14 cellular contexts compared by ENCODE assay signal in the genomic region with DNA sequence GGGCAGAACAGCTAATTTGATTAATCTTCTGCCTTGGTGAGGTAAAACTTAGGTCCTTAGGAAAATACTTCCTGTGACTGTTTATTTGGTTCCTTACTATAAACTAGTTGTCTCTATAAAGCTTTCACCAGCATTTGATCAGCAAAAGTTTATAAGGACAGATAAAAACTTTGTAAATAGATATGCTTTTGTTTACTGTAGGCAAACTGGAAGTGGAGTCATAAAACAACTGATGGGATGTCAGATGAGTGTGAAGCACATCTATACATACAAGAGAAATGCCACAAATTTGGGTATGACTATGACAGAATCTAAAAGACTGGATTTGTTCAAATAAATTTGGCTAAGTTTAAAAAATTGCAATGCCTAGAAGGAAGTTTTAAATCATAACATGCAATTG. TPM values are rescaled to one million over a fixed set of nuclear protein-coding genes. Genes with fewer than 3 reads are reported as not detected.
DNase-seq lines count a peak whose midpoint lies in the region; ATAC-seq and TF ChIP-seq lines count a peak whose summit lies in the region.
"Had no signal": no experiment of that assay in that cellular context is flagged by ENCODE, and none has a peak within 500 bp of the region (broad histone marks: within the 10 kb centered on the region; RNA-seq: fewer than 3 reads in every experiment).

No MANE protein-coding gene starts in this region.

- intact Hi-C loops in breast epithelium (cut with DNase I; ENCODE audit: low total_unique reads) (no loop called here), MCF 10A (cut with micrococcal nuclease) (loop anchor here (5.0 to 10.0 kb wide), 4 partner anchors 460 to 1083 kb away; no protein-coding TSS in a partner anchor), left lung (cut with DNase I) (loop anchor here in 1 of 2 donors (5.0 kb wide), 1 partner anchor 738 kb away; no protein-coding TSS in a partner anchor)
- intact Hi-C loops in activated T-helper 2 cell treated with anti-CD3 and anti-CD28 coated beads, Interferon-gamma antibody, Interleukin-2, Interleukin-4, amounts not matched to agents 10 μg/mL and 5 μg/mL and 100 μg/mL, durations not matched to agents 14 hours and 24 hours and 36 hours (cut with micrococcal nuclease), result loop anchor here (1.0 to 5.0 kb wide), 2 partner anchors 408 to 1103 kb away; no protein-coding TSS in a partner anchor

- in situ Hi-C loops in GM13976 (cut with MboI; ENCODE audit: low sequenced_read_pairs, unreplicated experiment), result loop anchor here (25.0 kb wide), 2 partner anchors 973 to 1098 kb away; no protein-coding TSS in a partner anchor

- ATAC-seq in upper lobe of left lung (ENCODE audit: low FRiP score in 2 of 2) (no peak), left lung (no peak)

- H3K36me3 Mint-ChIP-seq in MCF 10A (ENCODE audit: insufficient read depth, unreplicated experiment), result peaks cover 15% of the 10 kb centered on the region
- peaks cover 98% of the 10 kb centered on the region for H3K36me3 Mint-ChIP-seq in activated T-helper 2 cell treated with anti-CD3 and anti-CD28 coated beads, Interferon-gamma antibody, Interleukin-2, Interleukin-4, amounts not matched to agents 10 μg/mL and 5 μg/mL and 100 μg/mL, durations not matched to agents 14 hours and 24 hours and 36 hours (ENCODE audit: low read depth)

- H3K9me3 ChIP-seq in breast epithelium (no peaks in the 10 kb centered on the region), muscle layer of colon (ENCODE audit: low read length) (no peaks in the 10 kb centered on the region), upper lobe of left lung (no peaks in the 10 kb centered on the region), left lung (no peaks in the 10 kb centered on the region)

- H3K4me1 ChIP-seq in breast epithelium (peaks cover 0 to 3% of the 10 kb centered on the region in 2 donors), muscle layer of colon (ENCODE audit: insufficient read depth, low read length) (peaks cover 44% of the 10 kb centered on the region), upper lobe of left lung (peaks cover 23 to 51% (median 29%) of the 10 kb centered on the region in 4 donors), left lung (peaks cover 7 to 75% of the 10 kb centered on the region in 2 donors)

- H3K9ac ChIP-seq in muscle layer of colon (ENCODE audit: low read length), result no peak overlapping the region

- H3K9me3 Mint-ChIP-seq in MCF 10A (ENCODE audit: unreplicated experiment), result no peaks in the 10 kb centered on the region
- H3K9me3 Mint-ChIP-seq in activated T-helper 2 cell treated with anti-CD3 and anti-CD28 coated beads, Interferon-gamma antibody, Interleukin-2, Interleukin-4, amounts not matched to agents 10 μg/mL and 5 μg/mL and 100 μg/mL, durations not matched to agents 14 hours and 24 hours and 36 hours, result no peaks in the 10 kb centered on the region

- no TSS peak for BruUV-seq in MCF 10A (replicated peaks; lab: Mats Ljungman, UMichigan)

- POLR2A ChIA-PET in MCF 10A (lab: Yijun Ruan, JAX) (interaction anchor here (1.3 kb wide), 1 partner anchor 733 kb away, joined by 3 read pairs; no protein-coding TSS in a partner anchor), HEK293T (lab: Yijun Ruan, JAX) (no interaction called here)

- H3K4me3 Mint-ChIP-seq in MCF 10A (ENCODE audit: unreplicated experiment), result no peak overlapping the region
- H3K4me3 Mint-ChIP-seq in activated T-helper 2 cell treated with anti-CD3 and anti-CD28 coated beads, Interferon-gamma antibody, Interleukin-2, Interleukin-4, amounts not matched to agents 10 μg/mL and 5 μg/mL and 100 μg/mL, durations not matched to agents 14 hours and 24 hours and 36 hours (ENCODE audit: low read depth), result peak overlapping the region; percentile 76

- H3K27me3 ChIP-seq in breast epithelium (no peaks in the 10 kb centered on the region), muscle layer of colon (ENCODE audit: control insufficient read depth in 1 of 2, insufficient read depth in 2 of 2, low read length in 2 of 2) (peaks cover 0 to 7% of the 10 kb centered on the region in 2 donors), upper lobe of left lung (peaks cover 0 to 9% (median under 1%) of the 10 kb centered on the region in 4 donors), left lung (peaks cover 8 to 22% of the 10 kb centered on the region in 2 donors)

- TF ChIP-seq CTCF in breast epithelium (IDR thresholded peaks at IDR 0.05) (no peak), MCF 10A (IDR thresholded peaks at IDR 0.05; ENCODE audit: unreplicated experiment) (no peak), upper lobe of left lung (IDR thresholded peaks at IDR 0.05) (no peak), GM13976 (IDR thresholded peaks at IDR 0.05; ENCODE audit: borderline replicate concordance, control extremely low read depth, extremely low read depth, insufficient read depth, missing control alignments) (no peak), left lung (IDR thresholded peaks at IDR 0.05) (no peak)

- H3K4me1 Mint-ChIP-seq in MCF 10A (ENCODE audit: insufficient read depth, unreplicated experiment), result peaks cover 64% of the 10 kb centered on the region
- peaks cover 67% of the 10 kb centered on the region for H3K4me1 Mint-ChIP-seq in activated T-helper 2 cell treated with anti-CD3 and anti-CD28 coated beads, Interferon-gamma antibody, Interleukin-2, Interleukin-4, amounts not matched to agents 10 μg/mL and 5 μg/mL and 100 μg/mL, durations not matched to agents 14 hours and 24 hours and 36 hours (ENCODE audit: low read depth)

- DNase-seq in breast epithelium (ENCODE audit: low spot score in 2 of 2), result no peak
- DNase-seq in MCF 10A (ENCODE audit: unreplicated experiment), result no peak
- DNase-seq in activated T-helper 2 cell treated with anti-CD3 and anti-CD28 coated beads, Interferon-gamma antibody, Interleukin-2, Interleukin-4, amounts not matched to agents 10 μg/mL and 5 μg/mL and 100 μg/mL, durations not matched to agents 14 hours and 24 hours and 36 hours (ENCODE audit: low spot score), result no peak
- no peak for DNase-seq in upper lobe of left lung
- DNase-seq in GM13976 (ENCODE audit: low spot score), result no peak
- DNase-seq in left lung, result no peak
- no peak for DNase-seq in HEK293T (ENCODE audit: extremely low spot score)
- DNase-seq: activated CD4-positive, alpha-beta T cell treated with anti-CD3 and anti-CD28 coated beads, Interleukin-2, amount 50 U/mL, for 1 hour; GOT3; kidney; NCI-H2227 treated with DMSO at 0.1 percent for 48 hours; occipital lobe; stimulated activated CD4-positive, alpha-beta T cell treated with anti-CD3 and anti-CD28 coated beads, Interleukin-4, amount 100 ng/mL, for 4 hours had no signal

- H3K36me3 ChIP-seq in breast epithelium (no peaks in the 10 kb centered on the region), muscle layer of colon (ENCODE audit: insufficient read depth, low read length) (no peaks in the 10 kb centered on the region), upper lobe of left lung (no peaks in the 10 kb centered on the region), left lung (peaks cover 0 to 20% of the 10 kb centered on the region in 2 donors)

- CTCF ChIA-PET in MCF 10A (lab: Yijun Ruan, JAX), result interaction anchor here (0.5 to 6.4 kb wide), 10 partner anchors 9 to 1086 kb away, joined by 3 to 63 read pairs (median 4); no protein-coding TSS in a partner anchor
- CTCF ChIA-PET in HEK293T (lab: Yijun Ruan, JAX), result no interaction called here

- H3K4me3 ChIP-seq in breast epithelium (peak overlapping the region in 2 of 3 donors; percentile 50 to 82), muscle layer of colon (ENCODE audit: low read depth in 1 of 2, low read length in 2 of 2) (peak overlapping the region in 1 of 2 donors; percentile 30), upper lobe of left lung (peak overlapping the region in 3 of 4 donors; percentile 3 to 80 (median 69)), left lung (peak overlapping the region in 1 of 2 donors; percentile 78)

- no peak overlapping the region for H3K27ac Mint-ChIP-seq in MCF 10A (ENCODE audit: low read depth, unreplicated experiment)
- H3K27ac Mint-ChIP-seq in activated T-helper 2 cell treated with anti-CD3 and anti-CD28 coated beads, Interferon-gamma antibody, Interleukin-2, Interleukin-4, amounts not matched to agents 10 μg/mL and 5 μg/mL and 100 μg/mL, durations not matched to agents 14 hours and 24 hours and 36 hours, result peak overlapping the region; percentile 52

- TF ChIP-seq EP300 in upper lobe of left lung (IDR thresholded peaks at IDR 0.05), result no peak

- no peaks in the 10 kb centered on the region for H3K27me3 Mint-ChIP-seq in MCF 10A (ENCODE audit: insufficient read depth, unreplicated experiment)
- no peaks in the 10 kb centered on the region for H3K27me3 Mint-ChIP-seq in activated T-helper 2 cell treated with anti-CD3 and anti-CD28 coated beads, Interferon-gamma antibody, Interleukin-2, Interleukin-4, amounts not matched to agents 10 μg/mL and 5 μg/mL and 100 μg/mL, durations not matched to agents 14 hours and 24 hours and 36 hours (ENCODE audit: low read depth)

- H3K27ac ChIP-seq in breast epithelium (peak overlapping the region in 1 of 2 donors; percentile 47), muscle layer of colon (ENCODE audit: low read depth, low read length) (peak overlapping the region; percentile 9), upper lobe of left lung (peak overlapping the region in 1 of 4 donors; percentile 93), left lung (no peak overlapping the region)

- TF ChIP-seq POLR2A in breast epithelium (IDR thresholded peaks at IDR 0.05) (no peak), upper lobe of left lung (IDR thresholded peaks at IDR 0.05) (no peak)

TF ChIP-seq in HEK293T, 16 proteins besides CTCF, POLR2A, EP300 and RAD21 (continues in another document):
- TF ChIP-seq SP1 (IDR thresholded peaks at IDR 0.05) (no peak), ELF4 (IDR thresholded peaks at IDR 0.05) (no peak), LEF1 (IDR thresholded peaks at IDR 0.05; ENCODE audit: borderline replicate concordance) (no peak), L3MBTL2 (conservative IDR thresholded peaks at IDR 0.05) (no peak), FOXK2 (IDR thresholded peaks at IDR 0.05) (no peak), ZNF384 (IDR thresholded peaks at IDR 0.05) (no peak), SUZ12 (IDR thresholded peaks at IDR 0.05) (no peak), BHLHE40 (IDR thresholded peaks at IDR 0.05; ENCODE audit: borderline replicate concordance) (no peak), CTBP1 (IDR thresholded peaks at IDR 0.05; ENCODE audit: borderline replicate concordance) (no peak), NFRKB (IDR thresholded peaks at IDR 0.05) (no peak)

RNA-seq across cellular contexts. Expression of a gene that starts 5.5 kb away (rescaled TPM):
- total RNA-seq in breast epithelium (10 to 100 TPM; 20.5 to 31.5 (median 27.5) TPM), MCF 10A (2022) (1.1 and 2.5 TPM in 2 replicates), upper lobe of left lung (10 to 100 TPM; 33.9 to 64.1 (median 45.8) TPM), left lung (10 to 100 TPM; 17.1 to 28.4 TPM)
- 30.4 and 33.7 TPM in 2 replicates for total RNA-seq in activated T-helper 2 cell treated with anti-CD3 and anti-CD28 coated beads, Interferon-gamma antibody, Interleukin-2, Interleukin-4, amounts not matched to agents 10 μg/mL and 5 μg/mL and 100 μg/mL, durations not matched to agents 14 hours and 24 hours and 36 hours
